In genomic region chr1:246609632-246610031, GRCh38 we compare ENCODE assay signal across 1 cellular context.
TF ChIP-seq lines count a peak whose summit lies in the region.

No MANE protein-coding gene starts in this region.

TF ChIP-seq in endothelial cell of umbilical vein, 7 proteins besides CTCF, POLR2A, EP300 and RAD21:
- TF ChIP-seq MAX (IDR thresholded peaks at IDR 0.05; ENCODE audit: insufficient read depth, insufficient read length) (no peak), POLR2AphosphoS5 (IDR thresholded peaks at IDR 0.05; ENCODE audit: insufficient read depth, low read depth, low read length) (no peak), MYC (IDR thresholded peaks at IDR 0.05; ENCODE audit: low read depth, low read length) (no peak), GATA2 (IDR thresholded peaks at IDR 0.05; ENCODE audit: insufficient read depth, insufficient read length, low read depth, low read length) (no peak), FOS (IDR thresholded peaks at IDR 0.05; ENCODE audit: borderline replicate concordance, insufficient read depth, low read length) (no peak), JUN (IDR thresholded peaks at IDR 0.05; ENCODE audit: borderline replicate concordance, insufficient read depth, insufficient read length, low read depth) (no peak), EZH2 (IDR thresholded peaks at IDR 0.05; ENCODE audit: borderline replicate concordance, low read depth, low read length, severe bottlenecking) (no peak)
